In the genomic region with DNA sequence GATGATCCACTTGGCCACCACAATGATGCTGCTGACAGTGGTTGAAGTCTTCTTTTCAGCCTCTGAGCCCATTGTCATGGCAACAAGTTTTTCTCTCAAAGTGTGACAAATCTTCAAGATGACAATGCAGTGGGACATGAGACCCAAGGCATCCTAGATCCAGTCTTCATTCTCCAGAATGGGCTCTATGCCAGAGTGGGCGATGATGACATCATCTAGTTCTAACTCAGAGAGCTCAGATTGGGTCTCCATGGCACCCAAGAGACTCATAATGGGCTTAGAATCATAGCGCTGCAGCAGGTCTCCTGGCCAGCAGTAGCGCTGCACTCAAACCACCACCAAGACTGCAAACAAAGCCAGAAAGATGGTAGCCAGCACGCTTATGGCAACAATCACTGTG, we compare ENCODE assay signal across 22 cellular contexts.
A peak's percentile ranks its signal among the peaks of the same experiment; 100 is the strongest.
DNase-seq lines count a peak whose midpoint lies in the region; TF ChIP-seq lines count a peak whose summit lies in the region.
"Had no signal": no experiment of that assay in that cellular context is flagged by ENCODE, and none has a peak within 500 bp of the region (broad histone marks: within the 10 kb centered on the region; RNA-seq: fewer than 3 reads in every experiment).

No MANE protein-coding gene starts in this region.

- no peak overlapping the region for H2BK120ac ChIP-seq in trophoblast cell (ENCODE audit: insufficient read depth, low read length, poor library complexity)

- no peaks in the 10 kb centered on the region for H3K36me3 ChIP-seq in trophoblast cell (ENCODE audit: control insufficient read depth in 1 of 2, insufficient read depth in 2 of 2, low read length in 2 of 2)
- no peaks in the 10 kb centered on the region for H3K36me3 ChIP-seq in adrenal gland (replicated peaks in 1 of 2)
- H3K36me3 ChIP-seq: BLaER1 had no signal

- no peak overlapping the region for H3K14ac ChIP-seq in trophoblast cell (ENCODE audit: low read length)

- H3K79me1 ChIP-seq in trophoblast cell (ENCODE audit: low read length), result no peaks in the 10 kb centered on the region

- no peak for TF ChIP-seq POLR2A in adrenal gland (IDR thresholded peaks at IDR 0.05)

- H2AFZ ChIP-seq in trophoblast cell (ENCODE audit: insufficient read depth, low read length, poor library complexity), result no peak overlapping the region

- no peak overlapping the region for H3K18ac ChIP-seq in trophoblast cell (ENCODE audit: low read length)

- no peak overlapping the region for H2BK12ac ChIP-seq in trophoblast cell (ENCODE audit: low read length)

- H3K27ac ChIP-seq in trophoblast cell (ENCODE audit: low read depth, low read length) (no peak overlapping the region), adrenal gland (no peak overlapping the region)
- H3K27ac ChIP-seq: 22Rv1, BLaER1, HL-60, RWPE1 had no signal

- H3K4me3 ChIP-seq in trophoblast cell (ENCODE audit: low read depth, low read length), result no peak overlapping the region
- no peak overlapping the region for H3K4me3 ChIP-seq in adrenal gland
- H3K4me3 ChIP-seq: BLaER1, GM12878 had no signal

- H3K9me3 ChIP-seq in trophoblast cell (ENCODE audit: insufficient read depth, low read depth, low read length), result peaks cover 1% of the 10 kb centered on the region
- H3K9me3 ChIP-seq in adrenal gland (replicated peaks in 1 of 3), result no peaks in the 10 kb centered on the region
- H3K9me3 ChIP-seq: BLaER1 had no signal

- intact Hi-C loops in adrenal gland (cut with DNase I), result no loop called here

- in situ Hi-C loops in SK-MEL-5 (cut with HindIII; ENCODE audit: low pct_unique_long_range_greater_than_20kb, low sequenced_read_pairs), result no loop called here

- no peak overlapping the region for H4K91ac ChIP-seq in trophoblast cell (ENCODE audit: low read depth, low read length)

- H3K4ac ChIP-seq in trophoblast cell (ENCODE audit: low read depth, low read length), result no peak overlapping the region

- H3K9ac ChIP-seq in trophoblast cell (ENCODE audit: low read length), result peak overlapping the region; percentile 27
- H3K9ac ChIP-seq: BLaER1 had no signal

- WGBS in trophoblast cell (ENCODE audit: extremely low coverage, insufficient coverage, insufficient read length), result no CpG with 5 or more reads among the region's 4 CpGs
- 85 to 93% (median 90%) methylated on average over 4 of the region's 4 CpGs for WGBS in adrenal gland, 4 donors

- no peak overlapping the region for H3K4me2 ChIP-seq in trophoblast cell (ENCODE audit: low read length)
- H3K4me2 ChIP-seq: BLaER1 had no signal

- TF ChIP-seq CTCF in adrenal gland (IDR thresholded peaks at IDR 0.05), result no peak

- peak; percentile 45 for DNase-seq in DMS 273 (lab: John Stamatoyannopoulos, UW; ENCODE audit: unreplicated experiment)
- no peak for DNase-seq in DMS 273 treated with DMSO at 0.1 percent for 48 hours (lab: John Stamatoyannopoulos, UW)
- DNase-seq in H4 (ENCODE audit: low spot score), result peak; percentile 16
- peak; percentile 14 for DNase-seq in SK-MEL-5 (ENCODE audit: low read depth, low spot score)
- DNase-seq in trophoblast cell, result no peak
- no peak for DNase-seq in KG1 (lab: John Stamatoyannopoulos, UW)
- no peak for DNase-seq in adrenal gland
- DNase-seq: CD4-positive, CD25-positive, alpha-beta regulatory T cell; DMS79; EL; GDM1; MM.1S; NCI-H2029 treated with DMSO at 0.1 percent for 48 hours; NCI-H345; NCI-H524 treated with DMSO at 0.1 percent for 48 hours; SHP77; T-helper 1 cell had no signal

- no peaks in the 10 kb centered on the region for H3K27me3 ChIP-seq in trophoblast cell (ENCODE audit: insufficient read depth, low read length)
- H3K27me3 ChIP-seq in adrenal gland, result no peaks in the 10 kb centered on the region
- H3K27me3 ChIP-seq: BLaER1 had no signal

- H2BK5ac ChIP-seq in trophoblast cell (ENCODE audit: low read depth, low read length, poor library complexity), result no peak overlapping the region

- H3K23ac ChIP-seq in trophoblast cell (ENCODE audit: low read length), result no peak overlapping the region

- no peaks in the 10 kb centered on the region for H3K4me1 ChIP-seq in trophoblast cell (ENCODE audit: control insufficient read depth in 1 of 2, insufficient read depth in 2 of 2, low read length in 2 of 2)
- no peaks in the 10 kb centered on the region for H3K4me1 ChIP-seq in adrenal gland (replicated peaks in 1 of 2)
- H3K4me1 ChIP-seq: BLaER1 had no signal

- no peaks in the 10 kb centered on the region for H3K79me2 ChIP-seq in trophoblast cell (ENCODE audit: control insufficient read depth, insufficient read depth, low read length, poor library complexity)

- no peak overlapping the region for H4K12ac ChIP-seq in trophoblast cell (ENCODE audit: low read depth, low read length)

- no peak overlapping the region for H4K8ac ChIP-seq in trophoblast cell (ENCODE audit: low read depth, low read length)

- no peak overlapping the region for H2AK5ac ChIP-seq in trophoblast cell (ENCODE audit: low read length)

Comparison
In these comparisons a context has a peak if more than half of its experiments do, and no peak if none do; other contexts are left out.
1. DNase-seq: peak in DMS 273 (single experiment), H4 (single experiment) and SK-MEL-5 (single experiment); none in DMS 273 treated with DMSO at 0.1 percent for 48 hours (single experiment), trophoblast cell (0 of 2), KG1 (single experiment) and adrenal gland (0 of 7).